ENCODE assay signal across 10 cellular contexts in the genomic region with DNA sequence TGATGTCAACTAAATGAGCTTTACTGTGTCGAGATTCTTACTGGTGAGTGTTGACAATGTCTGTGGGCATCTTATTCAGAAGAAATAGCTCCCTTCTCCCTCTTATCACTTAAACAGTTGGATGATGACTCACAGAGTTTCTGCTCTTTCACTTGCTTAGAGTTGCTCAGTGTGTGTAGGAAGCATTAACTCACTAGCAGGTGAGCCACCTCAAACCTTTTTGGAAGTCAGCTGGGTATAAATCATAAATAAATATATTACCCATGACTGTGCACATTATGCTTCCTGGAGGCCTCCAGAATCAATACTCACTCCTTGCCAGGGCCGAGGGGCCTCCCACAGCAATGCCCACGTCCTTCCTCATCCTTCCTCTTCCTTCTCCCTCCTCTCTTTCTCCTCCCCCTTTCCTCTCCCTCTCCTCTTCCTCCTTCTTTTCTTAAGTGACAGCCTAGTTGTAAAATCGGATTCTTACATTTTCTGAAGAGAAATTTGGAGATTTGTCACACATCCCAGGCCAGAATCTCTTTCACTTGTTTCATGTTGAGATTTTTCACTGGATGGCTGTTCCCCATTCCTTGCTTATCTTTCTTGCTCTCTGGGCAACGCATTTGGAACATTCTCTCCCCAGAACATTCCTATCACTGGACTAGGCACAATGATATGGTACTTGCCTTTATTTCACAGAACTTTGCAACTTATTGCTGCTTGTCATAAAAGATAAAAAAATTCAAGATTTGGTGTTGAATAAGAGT. TPM values are rescaled to one million over a fixed set of nuclear protein-coding genes. Genes with fewer than 3 reads are reported as not detected.
DNase-seq lines count a peak whose midpoint lies in the region; TF ChIP-seq lines count a peak whose summit lies in the region.
"Had no signal": no experiment of that assay in that cellular context is flagged by ENCODE, and none has a peak within 500 bp of the region (broad histone marks: within the 10 kb centered on the region; RNA-seq: fewer than 3 reads in every experiment).

No MANE protein-coding gene starts in this region.

- H3K4me1 Mint-ChIP-seq in Calu3 (ENCODE audit: low read depth, unreplicated experiment): peaks cover 21% of the 10 kb centered on the region

- no peaks in the 10 kb centered on the region for H3K36me3 ChIP-seq in HUES48 (ENCODE audit: control insufficient read depth, insufficient read depth, low read length)
- no peaks in the 10 kb centered on the region for H3K36me3 ChIP-seq in adipocyte (ENCODE audit: control insufficient read depth, insufficient read depth, low read length, severe bottlenecking)
- no peaks in the 10 kb centered on the region for H3K36me3 ChIP-seq in esophagus squamous epithelium

- no TSS peak for BruUV-seq in Calu3 (replicated peaks; lab: Mats Ljungman, UMichigan)

- intact Hi-C loops in Calu3 (cut with micrococcal nuclease; ENCODE audit: unreplicated experiment) (loop anchor here (2.0 kb wide), 2 partner anchors 17 to 75 kb away; partner anchors contain the start of gene SHC4), esophagus squamous epithelium (cut with DNase I) (no loop called here)

- H3K9ac ChIP-seq in HUES48 (ENCODE audit: low read depth, low read length) (no peak overlapping the region), adipocyte (ENCODE audit: low read length) (no peak overlapping the region)

- WGBS in esophagus squamous epithelium, 2 donors: 32 to 38% methylated on average over 5 of the region's 5 CpGs

- POLR2A ChIA-PET in GM10248 (lab: Yijun Ruan, JAX): no interaction called here

- CTCF ChIA-PET in Calu3 (lab: Charles Lee): interaction anchor here (0.9 to 1.5 kb wide), 7 partner anchors 16 to 84 kb away, joined by 3 to 6 read pairs (median 5); partner anchors contain the start of gene EID1
- CTCF ChIA-PET in GM10248 (lab: Yijun Ruan, JAX): interaction anchor here (0.7 to 1.7 kb wide), 3 partner anchors 9 to 35 kb away, joined by 3 to 4 read pairs (median 4); no protein-coding TSS in a partner anchor

- H3K27me3 Mint-ChIP-seq in Calu3 (ENCODE audit: unreplicated experiment): no peaks in the 10 kb centered on the region

- no peak overlapping the region for H3K4me3 Mint-ChIP-seq in Calu3 (ENCODE audit: low read depth, unreplicated experiment)

- H3K4me3 ChIP-seq in HUES48 (ENCODE audit: low read depth, low read length) (no peak overlapping the region), adipocyte (ENCODE audit: low read length) (no peak overlapping the region), esophagus squamous epithelium (no peak overlapping the region)

- peak overlapping the region; percentile 95 for H3K27ac Mint-ChIP-seq in Calu3 (ENCODE audit: unreplicated experiment)

- TF ChIP-seq CTCF in Calu3 (IDR thresholded peaks at IDR 0.05; ENCODE audit: unreplicated experiment) (no peak), GM10248 (IDR thresholded peaks at IDR 0.05; ENCODE audit: control extremely low read depth, extremely low read depth, low read depth, missing control alignments) (no peak), esophagus squamous epithelium (IDR thresholded peaks at IDR 0.05) (no peak)

- H3K27ac ChIP-seq in HUES48 (ENCODE audit: low read depth, low read length) (peak overlapping the region; percentile 12), esophagus squamous epithelium (no peak overlapping the region)

- peak; percentile 66 for DNase-seq in Calu3
- DNase-seq in adipocyte (ENCODE audit: low read depth): peak; percentile 50
- peak; percentile 79 for DNase-seq in iris pigment epithelial cell (ENCODE audit: low read depth)
- no peak for DNase-seq in cerebellar cortex (ENCODE audit: low spot score)
- no peak for DNase-seq in NCI-H146 (lab: John Stamatoyannopoulos, UW)
- DNase-seq in GM10248 (ENCODE audit: extremely low spot score): no peak
- DNase-seq in esophagus squamous epithelium (lab: John Stamatoyannopoulos, UW): no peak
- DNase-seq: activated CD8-positive, alpha-beta memory T cell treated with anti-CD3 and anti-CD28 coated beads for 24 hours; effector memory CD4-positive, alpha-beta T cell had no signal

- H3K9me3 ChIP-seq in HUES48 (ENCODE audit: control insufficient read depth, insufficient read depth, low read length) (no peaks in the 10 kb centered on the region), adipocyte (ENCODE audit: control insufficient read depth, low read length) (no peaks in the 10 kb centered on the region), esophagus squamous epithelium (no peaks in the 10 kb centered on the region)

- H3K9me3 Mint-ChIP-seq in Calu3 (ENCODE audit: low read depth, unreplicated experiment): peaks cover 3% of the 10 kb centered on the region

- no peak for TF ChIP-seq POLR2A in esophagus squamous epithelium (IDR thresholded peaks at IDR 0.05)

- no peaks in the 10 kb centered on the region for H3K36me3 Mint-ChIP-seq in Calu3 (ENCODE audit: insufficient read depth, unreplicated experiment)

- H3K4me1 ChIP-seq in HUES48 (ENCODE audit: control insufficient read depth, insufficient read depth, low read length) (no peaks in the 10 kb centered on the region), adipocyte (ENCODE audit: control insufficient read depth, insufficient read depth, low read length) (peaks cover 3% of the 10 kb centered on the region), esophagus squamous epithelium (no peaks in the 10 kb centered on the region)

- H3K27me3 ChIP-seq in HUES48 (ENCODE audit: control insufficient read depth, insufficient read depth, low read length) (no peaks in the 10 kb centered on the region), adipocyte (replicated peaks; ENCODE audit: control insufficient read depth, insufficient read depth, low read length) (no peaks in the 10 kb centered on the region), esophagus squamous epithelium (no peaks in the 10 kb centered on the region)

RNA-seq across cellular contexts. Expression of gene SHC4, which starts 17.5 kb away (rescaled TPM):
- total RNA-seq in Calu3 (2022) (1.2 and 1.9 TPM in 2 replicates), esophagus squamous epithelium (under 1 TPM in 3 of 4 donors, not detected in 1; 0.18 to 0.50 (median 0.38) TPM)

Comparison
In these comparisons a context has a peak if more than half of its experiments do, and no peak if none do; other contexts are left out.
1. DNase-seq: peak in Calu3 (single experiment), adipocyte (single experiment) and iris pigment epithelial cell (single experiment); none in cerebellar cortex (single experiment), NCI-H146 (single experiment), GM10248 (single experiment) and esophagus squamous epithelium (single experiment).